ENCODE assay signal across 1 cellular context in the genomic region with DNA sequence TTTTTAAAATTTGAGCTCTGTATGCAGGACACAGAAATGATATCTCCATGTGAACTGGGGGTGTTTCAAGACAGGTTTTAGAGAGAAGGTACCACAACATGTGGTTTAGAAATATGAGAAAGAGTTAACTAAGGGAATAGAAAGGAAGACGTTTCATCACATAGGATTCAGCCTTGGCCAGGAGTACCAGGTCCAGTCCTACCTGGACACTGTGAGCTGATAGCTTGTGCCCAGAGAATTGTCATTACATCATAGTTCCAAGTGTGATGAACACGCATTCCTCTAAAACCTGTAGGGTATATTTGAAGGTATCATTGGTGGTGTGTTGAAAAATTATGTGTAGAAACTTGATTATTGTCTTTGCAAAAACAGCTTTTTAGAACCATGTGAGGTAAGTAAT.
TF ChIP-seq lines count a peak whose summit lies in the region.

No MANE protein-coding gene starts in this region.

TF ChIP-seq in HepG2, 621 proteins besides CTCF, POLR2A, EP300 and RAD21 (continued from another document):
- no peak for TF ChIP-seq POLR2AphosphoS2 (IDR thresholded peaks at IDR 0.05; ENCODE audit: low read depth, low read length)
- TF ChIP-seq, protein P1, sequence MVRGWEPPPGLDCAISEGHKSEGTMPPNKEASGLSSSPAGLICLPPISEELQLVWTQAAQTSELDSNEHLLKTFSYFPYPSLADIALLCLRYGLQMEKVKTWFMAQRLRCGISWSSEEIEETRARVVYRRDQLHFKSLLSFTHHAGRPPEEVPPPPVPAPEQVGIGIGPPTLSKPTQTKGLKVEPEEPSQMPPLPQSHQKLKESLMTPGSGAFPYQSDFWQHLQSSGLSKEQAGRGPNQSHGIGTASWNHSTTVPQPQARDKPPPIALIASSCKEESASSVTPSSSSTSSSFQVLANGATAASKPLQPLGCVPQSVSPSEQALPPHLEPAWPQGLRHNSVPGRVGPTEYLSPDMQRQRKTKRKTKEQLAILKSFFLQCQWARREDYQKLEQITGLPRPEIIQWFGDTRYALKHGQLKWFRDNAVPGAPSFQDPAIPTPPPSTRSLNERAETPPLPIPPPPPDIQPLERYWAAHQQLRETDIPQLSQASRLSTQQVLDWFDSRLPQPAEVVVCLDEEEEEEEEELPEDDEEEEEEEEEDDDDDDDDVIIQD (CRISPR knock-in tag; IDR thresholded peaks at IDR 0.05; ENCODE audit: low read depth): no peak
- TF ChIP-seq NR2F6 (IDR thresholded peaks at IDR 0.05): no peak
- TF ChIP-seq NR2F6 (CRISPR knock-in tag; IDR thresholded peaks at IDR 0.05): no peak
- TF ChIP-seq CEBPB (IDR thresholded peaks at IDR 0.05; ENCODE audit: borderline replicate concordance, low read depth, low read length): 0 out of 2 replicates have a peak, but pooled peaks have one; percentile 6
- no peak for TF ChIP-seq ZEB1 (IDR thresholded peaks at IDR 0.05; ENCODE audit: insufficient replicate concordance, low read depth)
- TF ChIP-seq POLR2AphosphoS5 (IDR thresholded peaks at IDR 0.05; ENCODE audit: low read depth, low read length): no peak
- TF ChIP-seq, protein P2, sequence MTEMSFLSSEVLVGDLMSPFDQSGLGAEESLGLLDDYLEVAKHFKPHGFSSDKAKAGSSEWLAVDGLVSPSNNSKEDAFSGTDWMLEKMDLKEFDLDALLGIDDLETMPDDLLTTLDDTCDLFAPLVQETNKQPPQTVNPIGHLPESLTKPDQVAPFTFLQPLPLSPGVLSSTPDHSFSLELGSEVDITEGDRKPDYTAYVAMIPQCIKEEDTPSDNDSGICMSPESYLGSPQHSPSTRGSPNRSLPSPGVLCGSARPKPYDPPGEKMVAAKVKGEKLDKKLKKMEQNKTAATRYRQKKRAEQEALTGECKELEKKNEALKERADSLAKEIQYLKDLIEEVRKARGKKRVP (CRISPR knock-in tag; IDR thresholded peaks at IDR 0.05): 0 out of 4 replicates have a peak, but pooled peaks of 1 of the 2 experiments have one; percentile 22
- no peak for TF ChIP-seq ZNF333 (CRISPR knock-in tag; IDR thresholded peaks at IDR 0.05; ENCODE audit: borderline replicate concordance)
- no peak for TF ChIP-seq ZNF234 (CRISPR knock-in tag; conservative IDR thresholded peaks at IDR 0.05)
- TF ChIP-seq AGO2 (optimal IDR thresholded peaks at IDR 0.05; ENCODE audit: low read depth, low read length): no peak
- TF ChIP-seq ZNF441 (CRISPR knock-in tag; IDR thresholded peaks at IDR 0.05; ENCODE audit: borderline replicate concordance): no peak
- no peak for TF ChIP-seq TBL1XR1 (IDR thresholded peaks at IDR 0.05; ENCODE audit: borderline replicate concordance, low read length, partially characterized antibody)
- TF ChIP-seq ATRX (CRISPR knock-in tag; IDR thresholded peaks at IDR 0.05; ENCODE audit: borderline replicate concordance): no peak
- TF ChIP-seq ZNF549 (CRISPR knock-in tag; IDR thresholded peaks at IDR 0.05): no peak
- TF ChIP-seq, protein P3, sequence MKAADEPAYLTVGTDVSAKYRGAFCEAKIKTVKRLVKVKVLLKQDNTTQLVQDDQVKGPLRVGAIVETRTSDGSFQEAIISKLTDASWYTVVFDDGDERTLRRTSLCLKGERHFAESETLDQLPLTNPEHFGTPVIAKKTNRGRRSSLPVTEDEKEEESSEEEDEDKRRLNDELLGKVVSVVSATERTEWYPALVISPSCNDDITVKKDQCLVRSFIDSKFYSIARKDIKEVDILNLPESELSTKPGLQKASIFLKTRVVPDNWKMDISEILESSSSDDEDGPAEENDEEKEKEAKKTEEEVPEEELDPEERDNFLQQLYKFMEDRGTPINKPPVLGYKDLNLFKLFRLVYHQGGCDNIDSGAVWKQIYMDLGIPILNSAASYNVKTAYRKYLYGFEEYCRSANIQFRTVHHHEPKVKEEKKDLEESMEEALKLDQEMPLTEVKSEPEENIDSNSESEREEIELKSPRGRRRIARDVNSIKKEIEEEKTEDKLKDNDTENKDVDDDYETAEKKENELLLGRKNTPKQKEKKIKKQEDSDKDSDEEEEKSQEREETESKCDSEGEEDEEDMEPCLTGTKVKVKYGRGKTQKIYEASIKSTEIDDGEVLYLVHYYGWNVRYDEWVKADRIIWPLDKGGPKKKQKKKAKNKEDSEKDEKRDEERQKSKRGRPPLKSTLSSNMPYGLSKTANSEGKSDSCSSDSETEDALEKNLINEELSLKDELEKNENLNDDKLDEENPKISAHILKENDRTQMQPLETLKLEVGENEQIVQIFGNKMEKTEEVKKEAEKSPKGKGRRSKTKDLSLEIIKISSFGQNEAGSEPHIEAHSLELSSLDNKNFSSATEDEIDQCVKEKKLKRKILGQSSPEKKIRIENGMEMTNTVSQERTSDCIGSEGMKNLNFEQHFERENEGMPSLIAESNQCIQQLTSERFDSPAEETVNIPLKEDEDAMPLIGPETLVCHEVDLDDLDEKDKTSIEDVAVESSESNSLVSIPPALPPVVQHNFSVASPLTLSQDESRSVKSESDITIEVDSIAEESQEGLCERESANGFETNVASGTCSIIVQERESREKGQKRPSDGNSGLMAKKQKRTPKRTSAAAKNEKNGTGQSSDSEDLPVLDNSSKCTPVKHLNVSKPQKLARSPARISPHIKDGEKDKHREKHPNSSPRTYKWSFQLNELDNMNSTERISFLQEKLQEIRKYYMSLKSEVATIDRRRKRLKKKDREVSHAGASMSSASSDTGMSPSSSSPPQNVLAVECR (CRISPR knock-in tag; IDR thresholded peaks at IDR 0.05; ENCODE audit: borderline replicate concordance): 0 out of 2 replicates have a peak, but pooled peaks have one; percentile 30
